In genomic region chr17:6913608-6914443, GRCh38 we compare ENCODE assay signal across 8 cellular contexts.
A peak's percentile ranks its signal among the peaks of the same experiment; 100 is the strongest.
DNase-seq lines count a peak whose midpoint lies in the region; ATAC-seq and TF ChIP-seq lines count a peak whose summit lies in the region.

No MANE protein-coding gene starts in this region.

- CTCF ChIA-PET in SK-N-SH (lab: Yijun Ruan, JAX) = interaction anchor here (0.6 to 4.7 kb wide), 36 partner anchors 9 to 542 kb away, joined by 3 to 71 read pairs (median 4); partner anchors contain the start of genes ALOX12 and BCL6B

- H3K9me2 ChIP-seq in SK-N-SH = no peaks in the 10 kb centered on the region

- H3K36me3 ChIP-seq in SK-N-SH (replicated peaks in 1 of 2; ENCODE audit: control insufficient read depth in 1 of 2, insufficient read depth in 2 of 2, low read length in 1 of 2) (no peaks in the 10 kb centered on the region), thyroid gland (no peaks in the 10 kb centered on the region)

- peaks cover 7 to 14% (median 9%) of the 10 kb centered on the region in 3 donors for H3K4me1 Mint-ChIP-seq in IgD-negative memory B cell

- H3K4me3 Mint-ChIP-seq in IgD-negative memory B cell = peak overlapping the region; percentile 30 to 95 (median 83)

- no peaks in the 10 kb centered on the region for H3K36me3 Mint-ChIP-seq in IgD-negative memory B cell

- no peak for ATAC-seq in HG03045 (IDR thresholded peaks at IDR 0.05; ENCODE audit: unreplicated experiment)

- TF ChIP-seq CTCF in SK-N-SH (IDR thresholded peaks at IDR 0.05) (peak; percentile 90), thyroid gland (IDR thresholded peaks at IDR 0.05) (peak; percentile 30 to 64 (median 52))

- peak overlapping the region in 1 of 3 donors; percentile 84 for H3K27ac Mint-ChIP-seq in IgD-negative memory B cell

- H3K79me2 ChIP-seq in SK-N-SH (ENCODE audit: insufficient read depth) = 0 out of 2 replicates have a peak, but pooled peaks cover 8% of the 10 kb centered on the region

- DNase-seq in CD1c-positive myeloid dendritic cell (ENCODE audit: extremely low spot score) = peak; percentile 73
- DNase-seq in SK-N-SH = peak; percentile 77
- DNase-seq in activated naive CD4-positive, alpha-beta T cell treated with anti-CD3 and anti-CD28 coated beads, Interleukin-2, amount 50 U/mL, for 16 hours = peak; percentile 81
- peak; percentile 47 to 91 (median 78) for DNase-seq in head of caudate nucleus
- DNase-seq in posterior cingulate gyrus = peak; percentile 47 to 94 (median 72)
- DNase-seq in thyroid gland = peak; percentile 49 to 69

- intact Hi-C loops in head of caudate nucleus (cut with DNase I) = loop anchor here (5.0 kb wide), 2 partner anchors 88 to 108 kb away; partner anchors contain the start of gene BCL6B
- intact Hi-C loops in posterior cingulate gyrus (cut with DNase I) = loop anchor here (5.0 kb wide), 1 partner anchor 108 kb away; the partner anchor contains the start of gene BCL6B
- intact Hi-C loops in thyroid gland (cut with DNase I) = loop anchor here (5.0 kb wide), 1 partner anchor 88 kb away; no protein-coding TSS in a partner anchor

- POLR2A ChIA-PET in SK-N-SH (lab: Yijun Ruan, JAX) = no interaction called here

- TF ChIP-seq POLR2A in thyroid gland (IDR thresholded peaks at IDR 0.05) = no peak

- H3K4me3 ChIP-seq in SK-N-SH (ENCODE audit: low read depth in 2 of 2, low read length in 1 of 2) = peak overlapping the region; percentile 43 to 60
- no peak overlapping the region for H3K4me3 ChIP-seq in thyroid gland (replicated peaks in 1 of 3)

- peak overlapping the region; percentile 85 for H3K4me2 ChIP-seq in SK-N-SH

- H3K27ac ChIP-seq in SK-N-SH (ENCODE audit: low read depth in 2 of 2, low read length in 1 of 2) (no peak overlapping the region), thyroid gland (no peak overlapping the region)

- H3F3A ChIP-seq in SK-N-SH (replicated peaks; ENCODE audit: insufficient read depth) = no peaks in the 10 kb centered on the region

- no peaks in the 10 kb centered on the region for H4K20me1 ChIP-seq in SK-N-SH (ENCODE audit: insufficient read depth)

- peaks cover 0 to 5% of the 10 kb centered on the region in 2 experiments; a peak in 1 of 4 replicates for H3K4me1 ChIP-seq in SK-N-SH (ENCODE audit: control insufficient read depth in 1 of 2, insufficient read depth in 2 of 2, low read depth in 1 of 2, low read length in 1 of 2)
- peaks cover 0 to 9% of the 10 kb centered on the region in 2 donors for H3K4me1 ChIP-seq in thyroid gland

- peaks cover 15% of the 10 kb centered on the region for H3K27me3 Mint-ChIP-seq in IgD-negative memory B cell

- no peak overlapping the region for H3K9ac ChIP-seq in SK-N-SH

- H3K27me3 ChIP-seq in SK-N-SH (ENCODE audit: insufficient read depth) = no peaks in the 10 kb centered on the region
- no peaks in the 10 kb centered on the region for H3K27me3 ChIP-seq in thyroid gland

- H3K9me3 Mint-ChIP-seq in IgD-negative memory B cell = no peaks in the 10 kb centered on the region

- WGBS in SK-N-SH (ENCODE audit: low lambda C conversion rate) = 17% methylated on average over 32 of the region's 32 CpGs
- WGBS in thyroid gland, 2 donors = 22 to 46% methylated on average over 32 of the region's 32 CpGs

- TF ChIP-seq RAD21 in SK-N-SH (IDR thresholded peaks at IDR 0.05; ENCODE audit: low read length) = peak; percentile 91

- H3K9me3 ChIP-seq in SK-N-SH = no peaks in the 10 kb centered on the region
- no peaks in the 10 kb centered on the region for H3K9me3 ChIP-seq in thyroid gland

- peak overlapping the region; percentile 36; the same call in 1 of the 2 replicates for H2AFZ ChIP-seq in SK-N-SH (ENCODE audit: low read depth)

- TF ChIP-seq EP300 in SK-N-SH (IDR thresholded peaks at IDR 0.05; ENCODE audit: borderline replicate concordance in 1 of 2, low read depth in 1 of 2, low read length in 1 of 2) = no peak

TF ChIP-seq in SK-N-SH, 30 proteins besides CTCF, POLR2A, EP300 and RAD21:
- no peak for TF ChIP-seq TAF1 (IDR thresholded peaks at IDR 0.05; ENCODE audit: borderline replicate concordance, low read depth, low read length)
- no peak for TF ChIP-seq GABPA (IDR thresholded peaks at IDR 0.05; ENCODE audit: low read depth)
- TF ChIP-seq SMC3 (IDR thresholded peaks at IDR 0.05; ENCODE audit: low read depth, low read length) = peak; percentile 94
- 0 out of 2 replicates have a peak, but pooled peaks have one; percentile 29 for TF ChIP-seq NRF1 (IDR thresholded peaks at IDR 0.05; ENCODE audit: low read depth, low read length)
- no peak for TF ChIP-seq MXI1 (IDR thresholded peaks at IDR 0.05; ENCODE audit: low read depth, low read length)

Comparison
In these comparisons a context has a peak if more than half of its experiments do, and no peak if none do; other contexts are left out.
1. H3K4me3 ChIP-seq: peak in SK-N-SH (2 of 2); none in thyroid gland (0 of 3).
2. Peak in every context shown above with its lines, with median percentiles within 50 percentile points of each other: DNase-seq.